Comparison of ENCODE assay signal across 14 cellular contexts in genomic region chr2:73415906-73416305, GRCh38.
"Had no signal": no experiment of that assay in that cellular context is flagged by ENCODE, and none has a peak within 500 bp of the region (broad histone marks: within the 10 kb centered on the region; RNA-seq: fewer than 3 reads in every experiment).

No MANE protein-coding gene starts in this region.

- H3K36me3 ChIP-seq: thyroid gland had no signal

- ATAC-seq: activated CD4-positive, CD25-positive, alpha-beta regulatory T cell treated with anti-CD3 and anti-CD28 coated beads, Interleukin-2, amount 50 U/mL, for 24 hours; activated naive CD8-positive, alpha-beta T cell treated with anti-CD3 and anti-CD28 coated beads, Interleukin-2, amount 50 U/mL, for 24 hours; stimulated activated naive B cell treated with anti-CD40 and anti-IgM and Interleukin-4, amounts not matched to agents 10 μg/mL and 1 μg/mL and 100 μg/mL, for 72 hours had no signal

- H3K4me3 ChIP-seq: thyroid gland had no signal

- H3K27me3 ChIP-seq: thyroid gland had no signal

- DNase-seq: activated naive CD4-positive, alpha-beta T cell treated with Interleukin-2 at 50 U/mL for 16 hours; activated naive CD8-positive, alpha-beta T cell treated with anti-CD3 and anti-CD28 coated beads, Interleukin-2, amount 50 U/mL, for 24 hours; aorta; erythroblast; hippocampal formation; kidney; nucleus accumbens; posterior cingulate gyrus; retina; stimulated activated CD4-positive, alpha-beta T cell treated with anti-CD3 and anti-CD28 coated beads, Interleukin-15, amount 100 ng/mL, for 24 hours; stimulated activated CD4-positive, alpha-beta T cell treated with anti-CD3 and anti-CD28 coated beads, Interleukin-4, amount 100 ng/mL, for 1 hour; stimulated activated naive B cell treated with anti-CD40 and anti-IgM and Interleukin-4, amounts not matched to agents 10 μg/mL and 1 μg/mL and 100 μg/mL, for 72 hours; thyroid gland had no signal

- H3K9me3 ChIP-seq: thyroid gland had no signal

- H3K27ac ChIP-seq: thyroid gland had no signal
